In genomic region chr5:125310749-125311148, GRCh38 we compare ENCODE assay signal across 28 cellular contexts.
DNase-seq lines count a peak whose midpoint lies in the region; ATAC-seq, FAIRE-seq and TF ChIP-seq lines count a peak whose summit lies in the region.
"Had no signal": no experiment of that assay in that cellular context is flagged by ENCODE, and none has a peak within 500 bp of the region (broad histone marks: within the 10 kb centered on the region; RNA-seq: fewer than 3 reads in every experiment).

No MANE protein-coding gene starts in this region.

- H3K36me3 Mint-ChIP-seq in astrocyte (ENCODE audit: low read depth, unreplicated experiment) = peaks cover 2% of the 10 kb centered on the region
- no peaks in the 10 kb centered on the region for H3K36me3 Mint-ChIP-seq in activated CD8-positive, alpha-beta memory T cell treated with anti-CD3 and anti-CD28 coated beads, Interleukin-2, amount 10 ng/mL, durations not matched to agents 7 days and 5 days

- H3K9ac ChIP-seq in astrocyte (ENCODE audit: low read length) = no peak overlapping the region

- FAIRE-seq in astrocyte (lab: Jason Lieb, UNC) = peak; percentile 5
- FAIRE-seq: GM19239 had no signal

- ATAC-seq in HG02981 (IDR thresholded peaks at IDR 0.05; ENCODE audit: unreplicated experiment) = no peak
- ATAC-seq in activated CD8-positive, alpha-beta memory T cell treated with anti-CD3 and anti-CD28 coated beads, Interleukin-2, amount 10 ng/mL, durations not matched to agents 7 days and 5 days = no peak
- ATAC-seq: gastrocnemius medialis, lower lobe of right lung, sciatic nerve, T-helper 17 cell had no signal

- H3K4me1 Mint-ChIP-seq in astrocyte (ENCODE audit: low read depth, unreplicated experiment) = peaks cover 10% of the 10 kb centered on the region
- no peaks in the 10 kb centered on the region for H3K4me1 Mint-ChIP-seq in activated CD8-positive, alpha-beta memory T cell treated with anti-CD3 and anti-CD28 coated beads, Interleukin-2, amount 10 ng/mL, durations not matched to agents 7 days and 5 days
- H3K4me1 Mint-ChIP-seq: CD4-positive, alpha-beta memory T cell; central memory CD8-positive, alpha-beta T cell; T-helper 17 cell had no signal

- no peaks in the 10 kb centered on the region for H3K79me2 ChIP-seq in astrocyte (ENCODE audit: insufficient read depth, low read length)

- CTCF ChIA-PET in activated CD8-positive, alpha-beta memory T cell treated with anti-CD3 and anti-CD28 coated beads, Interleukin-2, amount 10 ng/mL, durations not matched to agents 7 days and 5 days (lab: Charles Lee) = interaction anchor here (0.5 kb wide), 1 partner anchor 431 kb away, joined by 3 read pairs; no protein-coding TSS in a partner anchor

- TF ChIP-seq POLR2A in lower leg skin (IDR thresholded peaks at IDR 0.05) = no peak

- DNase-seq in DMS53 (lab: John Stamatoyannopoulos, UW) (peak; percentile 49), DMS53 treated with DMSO at 0.1 percent for 48 hours (lab: John Stamatoyannopoulos, UW; ENCODE audit: unreplicated experiment) (no peak), astrocyte (ENCODE audit: low read depth) (peak; percentile 54), foreskin fibroblast (peak; percentile 17 to 25), lower leg skin (ENCODE audit: low spot score in 2 of 2) (no peak), cerebellar nuclear complex (lab: John Stamatoyannopoulos, UW) (no peak)
- no peak for DNase-seq in activated CD8-positive, alpha-beta memory T cell treated with anti-CD3 and anti-CD28 coated beads, Interleukin-2, amount 10 ng/mL, durations not matched to agents 7 days and 5 days
- DNase-seq: activated naive CD4-positive, alpha-beta T cell treated with anti-CD3 and anti-CD28 coated beads for 36 hours; AML-193; CD4-positive, alpha-beta memory T cell; dorsolateral prefrontal cortex; gastrocnemius medialis; HFFc6; hippocampal formation; lower lobe of right lung; MM.1S; NCI-H1436 treated with DMSO at 0.1 percent for 48 hours; NCI-H524 treated with DMSO at 0.1 percent for 48 hours; NK-92 treated with Interleukin-12 subunit alpha and Interleukin-12 subunit beta, amount 100 ng/mL, for 24 hours; posterior cingulate gyrus; stimulated activated CD4-positive, alpha-beta T cell treated with anti-CD3 and anti-CD28 coated beads, Interleukin-15, amount 100 ng/mL, for 24 hours; T-helper 17 cell had no signal

- H3K4me1 ChIP-seq in astrocyte (ENCODE audit: insufficient read depth, low read length) = peaks cover 6% of the 10 kb centered on the region
- H3K4me1 ChIP-seq: gastrocnemius medialis, lower lobe of right lung had no signal

- H3K27ac ChIP-seq in astrocyte (ENCODE audit: low read depth, low read length) = peak overlapping the region; percentile 63
- H3K27ac ChIP-seq: 22Rv1, dorsolateral prefrontal cortex, gastrocnemius medialis, lower lobe of right lung had no signal

- H3K4me2 ChIP-seq in astrocyte (ENCODE audit: low read length) = no peak overlapping the region

- H3K27me3 ChIP-seq in astrocyte (ENCODE audit: insufficient read depth, low read length) = no peaks in the 10 kb centered on the region
- H3K27me3 ChIP-seq: dorsolateral prefrontal cortex, gastrocnemius medialis had no signal

- H3K9me3 Mint-ChIP-seq in astrocyte (ENCODE audit: unreplicated experiment) = peaks cover 8% of the 10 kb centered on the region
- peaks cover 7% of the 10 kb centered on the region for H3K9me3 Mint-ChIP-seq in activated CD8-positive, alpha-beta memory T cell treated with anti-CD3 and anti-CD28 coated beads, Interleukin-2, amount 10 ng/mL, durations not matched to agents 7 days and 5 days (ENCODE audit: low read depth)

- H3K36me3 ChIP-seq in astrocyte (ENCODE audit: insufficient read depth, low read length) = no peaks in the 10 kb centered on the region
- H3K36me3 ChIP-seq: gastrocnemius medialis, lower lobe of right lung had no signal

- H3K4me3 Mint-ChIP-seq in astrocyte (ENCODE audit: unreplicated experiment) = no peak overlapping the region
- no peak overlapping the region for H3K4me3 Mint-ChIP-seq in activated CD8-positive, alpha-beta memory T cell treated with anti-CD3 and anti-CD28 coated beads, Interleukin-2, amount 10 ng/mL, durations not matched to agents 7 days and 5 days
- H3K4me3 Mint-ChIP-seq: activated naive CD4-positive, alpha-beta T cell treated with anti-CD3 and anti-CD28 coated beads for 36 hours; CD4-positive, alpha-beta memory T cell; central memory CD8-positive, alpha-beta T cell; stimulated activated naive CD8-positive, alpha-beta T cell treated with anti-CD3 and anti-CD28 coated beads, Interleukin-15, Interleukin-2, amounts not matched to agents 100 ng/mL and 50 ng/mL, for 24 hours; T-helper 17 cell had no signal

- H3K9me3 ChIP-seq in astrocyte (ENCODE audit: insufficient read depth, low read depth, low read length) = no peaks in the 10 kb centered on the region
- H3K9me3 ChIP-seq: gastrocnemius medialis, lower lobe of right lung had no signal

- no peak overlapping the region for H2AFZ ChIP-seq in astrocyte (ENCODE audit: low read depth, low read length)

- H4K20me1 ChIP-seq in astrocyte (ENCODE audit: insufficient read depth, low read length) = no peaks in the 10 kb centered on the region

- H3K27ac Mint-ChIP-seq in astrocyte (ENCODE audit: unreplicated experiment) = no peak overlapping the region
- H3K27ac Mint-ChIP-seq in activated CD8-positive, alpha-beta memory T cell treated with anti-CD3 and anti-CD28 coated beads, Interleukin-2, amount 10 ng/mL, durations not matched to agents 7 days and 5 days = no peak overlapping the region
- H3K27ac Mint-ChIP-seq: activated naive CD4-positive, alpha-beta T cell treated with anti-CD3 and anti-CD28 coated beads for 36 hours; CD4-positive, alpha-beta memory T cell; stimulated activated naive CD8-positive, alpha-beta T cell treated with anti-CD3 and anti-CD28 coated beads, Interleukin-15, Interleukin-2, amounts not matched to agents 100 ng/mL and 50 ng/mL, for 24 hours; T-helper 17 cell had no signal

- intact Hi-C loops in lower leg skin (cut with DNase I; ENCODE audit: low total_unique reads) = no loop called here

- H3K4me3 ChIP-seq in astrocyte (ENCODE audit: insufficient read depth, low read depth, low read length) (no peak overlapping the region), foreskin fibroblast (ENCODE audit: low read depth in 1 of 2, low read length in 2 of 2) (no peak overlapping the region), lower leg skin (ENCODE audit: low read depth, poor library complexity, severe bottlenecking) (no peak overlapping the region)
- H3K4me3 ChIP-seq: dorsolateral prefrontal cortex, gastrocnemius medialis, lower lobe of right lung had no signal

- no peaks in the 10 kb centered on the region for H3K27me3 Mint-ChIP-seq in astrocyte (ENCODE audit: low read depth, unreplicated experiment)
- H3K27me3 Mint-ChIP-seq in activated CD8-positive, alpha-beta memory T cell treated with anti-CD3 and anti-CD28 coated beads, Interleukin-2, amount 10 ng/mL, durations not matched to agents 7 days and 5 days = no peaks in the 10 kb centered on the region
- H3K27me3 Mint-ChIP-seq: CD4-positive, alpha-beta memory T cell; central memory CD8-positive, alpha-beta T cell; stimulated activated naive CD8-positive, alpha-beta T cell treated with anti-CD3 and anti-CD28 coated beads, Interleukin-15, Interleukin-2, amounts not matched to agents 100 ng/mL and 50 ng/mL, for 24 hours; T-helper 17 cell had no signal

- no peak for TF ChIP-seq CTCF in astrocyte (IDR thresholded peaks at IDR 0.05; ENCODE audit: insufficient read depth, low read depth, low read length)
- TF ChIP-seq CTCF in foreskin fibroblast (IDR thresholded peaks at IDR 0.05; ENCODE audit: low read depth, low read length) = no peak
- TF ChIP-seq CTCF in lower leg skin (IDR thresholded peaks at IDR 0.05) = no peak

Comparison
In these comparisons a context has a peak if more than half of its experiments do, and no peak if none do; other contexts are left out.
1. DNase-seq: peak in DMS53 (single experiment), astrocyte (single experiment) and foreskin fibroblast (2 of 2); none in DMS53 treated with DMSO at 0.1 percent for 48 hours (single experiment), lower leg skin (0 of 2), activated CD8-positive, alpha-beta memory T cell treated with anti-CD3 and anti-CD28 coated beads, Interleukin-2, amount 10 ng/mL, durations not matched to agents 7 days and 5 days (single experiment) and cerebellar nuclear complex (0 of 2).